8 cellular contexts compared by ENCODE assay signal in genomic region chr6:36442083-36442670, GRCh38. TPM values are rescaled to one million over a fixed set of nuclear protein-coding genes. Genes with fewer than 3 reads are reported as not detected.
DNase-seq lines count a peak whose midpoint lies in the region; ATAC-seq and TF ChIP-seq lines count a peak whose summit lies in the region.

No MANE protein-coding gene starts in this region.

- H3K4me3 Mint-ChIP-seq in naive thymus-derived CD4-positive, alpha-beta T cell, result peak overlapping the region; percentile 85 to 99 (median 96)

- CTCF ChIA-PET in naive thymus-derived CD4-positive, alpha-beta T cell (lab: Charles Lee), result no interaction called here

- POLR2A ChIA-PET in naive thymus-derived CD4-positive, alpha-beta T cell (lab: Charles Lee), result interaction anchor here (0.9 to 1.6 kb wide), 3 partner anchors 102 to 414 kb away, joined by 3 to 6 read pairs (median 5); no protein-coding TSS in a partner anchor

- ATAC-seq in naive thymus-derived CD4-positive, alpha-beta T cell, result no peak
- ATAC-seq in HG02885 (IDR thresholded peaks at IDR 0.05; ENCODE audit: poor library complexity, unreplicated experiment), result no peak

- intact Hi-C loops in colonic mucosa (cut with DNase I), result loop anchor here (5.0 kb wide), 1 partner anchor 150 kb away; the partner anchor contains the start of gene SRSF3
- intact Hi-C loops in naive thymus-derived CD4-positive, alpha-beta T cell (cut with micrococcal nuclease), result loop anchor here (1.0 to 10.0 kb wide), 9 partner anchors 19 to 1073 kb away; partner anchors contain the start of genes SRSF3 (in 2 of the 2), BRPF3 (in 1 of the 2) and STK38 (in 1 of the 2)

- TF ChIP-seq CTCF in BE2C (IDR thresholded peaks at IDR 0.05; ENCODE audit: low read depth, low read length) (no peak), colonic mucosa (IDR thresholded peaks at IDR 0.05) (no peak)

- H3K27ac Mint-ChIP-seq in naive thymus-derived CD4-positive, alpha-beta T cell, result peak overlapping the region; percentile 92 to 99 (median 97)

- H3K27me3 Mint-ChIP-seq in naive thymus-derived CD4-positive, alpha-beta T cell, result no peaks in the 10 kb centered on the region

- H3K4me1 ChIP-seq in BE2C, result peaks cover 14% of the 10 kb centered on the region
- peaks cover 10% of the 10 kb centered on the region for H3K4me1 ChIP-seq in colonic mucosa
- H3K4me1 ChIP-seq in naive thymus-derived CD4-positive, alpha-beta T cell (ENCODE audit: control insufficient read depth in 2 of 2, insufficient read depth in 2 of 2, low read length in 2 of 2), result peaks cover 20 to 31% of the 10 kb centered on the region in 2 donors

- H3K36me3 ChIP-seq in BE2C, result peaks cover 7% of the 10 kb centered on the region; the same call in 1 of the 2 replicates
- peaks cover 3% of the 10 kb centered on the region; the same call in 1 of the 2 replicates for H3K36me3 ChIP-seq in KOPT-K1 (ENCODE audit: insufficient read depth, low read length)
- no peaks in the 10 kb centered on the region for H3K36me3 ChIP-seq in colonic mucosa
- peaks cover 0 to 6% (median 0%) of the 10 kb centered on the region in 3 experiments for H3K36me3 ChIP-seq in naive thymus-derived CD4-positive, alpha-beta T cell (ENCODE audit: control insufficient read depth in 2 of 3, insufficient read depth in 3 of 3, low read length in 3 of 3)

- peak overlapping the region; percentile 80 for H3K27ac ChIP-seq in KOPT-K1 (ENCODE audit: low read depth, low read length, poor library complexity, severe bottlenecking)
- peak overlapping the region; percentile 98 for H3K27ac ChIP-seq in colonic mucosa
- H3K27ac ChIP-seq in naive thymus-derived CD4-positive, alpha-beta T cell (ENCODE audit: low read depth, low read length), result peak overlapping the region; percentile 97

- peaks cover 28 to 50% (median 49%) of the 10 kb centered on the region in 7 donors for H3K4me1 Mint-ChIP-seq in naive thymus-derived CD4-positive, alpha-beta T cell

- H3K4me3 ChIP-seq in BE2C (ENCODE audit: low read depth, low read length), result peak overlapping the region; percentile 94
- H3K4me3 ChIP-seq in colonic mucosa, result peak overlapping the region; percentile 94
- H3K4me3 ChIP-seq in naive thymus-derived CD4-positive, alpha-beta T cell (ENCODE audit: low read length), result peak overlapping the region; percentile 69

- no peaks in the 10 kb centered on the region for H3K9me3 Mint-ChIP-seq in naive thymus-derived CD4-positive, alpha-beta T cell

- peaks cover 0 to 9% (median 0%) of the 10 kb centered on the region in 5 donors for H3K36me3 Mint-ChIP-seq in naive thymus-derived CD4-positive, alpha-beta T cell

- peak overlapping the region; percentile 92 to 100 for H3K9ac ChIP-seq in colonic mucosa (ENCODE audit: low read depth in 2 of 2, low read length in 2 of 2)

- DNase-seq in BE2C (no peak), colonic mucosa (peak; percentile 29), SW 1271 (lab: John Stamatoyannopoulos, UW) (no peak)
- no peak for DNase-seq in naive thymus-derived CD4-positive, alpha-beta T cell
- no peak for DNase-seq in stimulated activated CD4-positive, alpha-beta T cell treated with anti-CD3 and anti-CD28 coated beads, Interleukin-4, amount 100 ng/mL, for 4 hours
- no peak for DNase-seq in central memory CD4-positive, alpha-beta T cell

- H3K9me3 ChIP-seq in BE2C, result no peaks in the 10 kb centered on the region
- H3K9me3 ChIP-seq in KOPT-K1 (ENCODE audit: insufficient read depth, low read length, poor library complexity, severe bottlenecking), result no peaks in the 10 kb centered on the region
- H3K9me3 ChIP-seq in colonic mucosa, result no peaks in the 10 kb centered on the region
- H3K9me3 ChIP-seq in naive thymus-derived CD4-positive, alpha-beta T cell (ENCODE audit: control insufficient read depth in 2 of 3, low read length in 3 of 3), result no peaks in the 10 kb centered on the region

- H3K27me3 ChIP-seq in BE2C (no peaks in the 10 kb centered on the region), colonic mucosa (no peaks in the 10 kb centered on the region)
- H3K27me3 ChIP-seq in naive thymus-derived CD4-positive, alpha-beta T cell (ENCODE audit: control insufficient read depth in 2 of 2, insufficient read depth in 2 of 2, low read length in 2 of 2), result no peaks in the 10 kb centered on the region

RNA-seq across cellular contexts. Expression of gene PXT1, which starts 0.5 kb away (rescaled TPM):
- not detected for polyA plus RNA-seq in BE2C (2012; ENCODE audit: insufficient read depth, insufficient read length, low read depth)
- total RNA-seq in colonic mucosa, result not detected
- under 1 TPM; 0.15 to 0.64 (median 0.32) TPM for total RNA-seq in naive thymus-derived CD4-positive, alpha-beta T cell
- polyA plus RNA-seq in naive thymus-derived CD4-positive, alpha-beta T cell, result not detected

RNA-seq across cellular contexts. Expression of gene KCTD20, which starts 0.6 kb away (rescaled TPM):
- polyA plus RNA-seq in BE2C (2012; ENCODE audit: insufficient read depth, insufficient read length, low read depth), result 46.6 TPM
- 10 to 100 TPM; 23.8 to 34.9 TPM for total RNA-seq in colonic mucosa
- total RNA-seq in naive thymus-derived CD4-positive, alpha-beta T cell, result 10 to 100 TPM; 33.0 to 55.8 (median 33.2) TPM
- polyA plus RNA-seq in naive thymus-derived CD4-positive, alpha-beta T cell, result 10 to 100 TPM; 27.7 to 29.8 TPM

RNA-seq across cellular contexts. Expression of gene ETV7, which starts 54.7 kb away (rescaled TPM):
- polyA plus RNA-seq in BE2C (2012; ENCODE audit: insufficient read depth, insufficient read length, low read depth), result 0.52 TPM
- 1 to 10 TPM; 2.9 to 4.5 TPM for total RNA-seq in colonic mucosa
- total RNA-seq in naive thymus-derived CD4-positive, alpha-beta T cell, result 10 to 100 TPM in 1 of 5 experiments, under 1 TPM in 2, not detected in 2; 0.32 to 12.5 (median 0.40) TPM
- 1 to 10 TPM in 1 of 2 donors, under 1 TPM in 1; 0.79 to 1.1 TPM for polyA plus RNA-seq in naive thymus-derived CD4-positive, alpha-beta T cell
